Comparison of ENCODE assay signal across 8 cellular contexts in the genomic region with DNA sequence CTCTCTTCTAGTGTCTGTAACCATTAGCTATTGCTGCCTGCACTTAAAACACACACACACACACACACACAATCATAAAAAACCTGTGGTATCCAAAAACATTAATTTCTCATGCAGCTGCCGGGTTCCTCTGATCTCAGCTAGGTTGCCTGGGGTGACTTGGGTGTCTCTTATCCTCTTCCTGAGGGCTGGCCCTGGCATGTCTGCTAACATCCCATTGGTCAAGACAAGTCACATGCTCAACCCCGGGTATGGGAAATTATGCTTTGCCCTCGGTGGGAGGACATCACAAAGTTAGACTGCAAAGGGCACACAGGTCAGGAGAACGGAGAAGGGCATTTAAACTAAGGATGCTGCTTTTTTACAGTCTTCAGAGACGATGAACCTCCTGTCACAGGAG. TPM values are rescaled to one million over a fixed set of nuclear protein-coding genes. Genes with fewer than 3 reads are reported as not detected.
DNase-seq lines count a peak whose midpoint lies in the region; ATAC-seq, FAIRE-seq and TF ChIP-seq lines count a peak whose summit lies in the region.

No MANE protein-coding gene starts in this region.

- peaks cover 10% of the 10 kb centered on the region for H3K4me1 Mint-ChIP-seq in activated naive CD4-positive, alpha-beta T cell treated with anti-CD3 and anti-CD28 coated beads, Interleukin-2, amount 10 ng/mL, durations not matched to agents 7 days and 5 days
- H3K4me1 Mint-ChIP-seq in natural killer cell = peaks cover 5 to 22% of the 10 kb centered on the region in 2 donors

- TF ChIP-seq CTCF in A549 (IDR thresholded peaks at IDR 0.05) (no peak), GM10266 (IDR thresholded peaks at IDR 0.05; ENCODE audit: control insufficient read depth, insufficient read depth, low read depth, missing control alignments) (no peak), natural killer cell (IDR thresholded peaks at IDR 0.05) (no peak)

- peak overlapping the region; percentile 36 for H3K4me3 Mint-ChIP-seq in activated naive CD4-positive, alpha-beta T cell treated with anti-CD3 and anti-CD28 coated beads, Interleukin-2, amount 10 ng/mL, durations not matched to agents 7 days and 5 days
- peak overlapping the region; percentile 41 for H3K4me3 Mint-ChIP-seq in natural killer cell

- no peak overlapping the region for H3K4me3 ChIP-seq in A549

- TF ChIP-seq EP300 in A549 (IDR thresholded peaks at IDR 0.05) = no peak

- CTCF ChIA-PET in A549 (lab: Yijun Ruan, JAX) = interaction anchor here (0.9 to 9.3 kb wide), 5 partner anchors 10 to 257 kb away, joined by 3 to 167 read pairs (median 88); no protein-coding TSS in a partner anchor
- CTCF ChIA-PET in activated naive CD4-positive, alpha-beta T cell treated with anti-CD3 and anti-CD28 coated beads, Interleukin-2, amount 10 ng/mL, durations not matched to agents 7 days and 5 days (lab: Charles Lee) = interaction anchor here (1.0 to 1.4 kb wide), 4 partner anchors 68 to 283 kb away, joined by 3 to 5 read pairs (median 3); no protein-coding TSS in a partner anchor

- H3K27ac ChIP-seq in A549 = no peak overlapping the region

- TF ChIP-seq POLR2A in A549 (IDR thresholded peaks at IDR 0.05; ENCODE audit: low read length) = no peak

- peak overlapping the region; percentile 48; the same call in 2 of the 3 replicates for H3K4me2 ChIP-seq in A549

- 34% methylated on average over 5 of the region's 5 CpGs for WGBS in A549 (ENCODE audit: missing lambda C conversion rate)

- H3K9me3 Mint-ChIP-seq in activated naive CD4-positive, alpha-beta T cell treated with anti-CD3 and anti-CD28 coated beads, Interleukin-2, amount 10 ng/mL, durations not matched to agents 7 days and 5 days = peaks cover 4% of the 10 kb centered on the region
- H3K9me3 Mint-ChIP-seq in natural killer cell = no peaks in the 10 kb centered on the region

- intact Hi-C loops in natural killer cell (cut with micrococcal nuclease) (no loop called here), sciatic nerve (cut with DNase I) (loop anchor here (10.0 kb wide), 1 partner anchor 353 kb away; no protein-coding TSS in a partner anchor)

- no peaks in the 10 kb centered on the region for H3K4me1 ChIP-seq in A549

- no peak for FAIRE-seq in A549 (lab: Jason Lieb, UNC)

- POLR2A ChIA-PET in A549 (lab: Yijun Ruan, JAX) = no interaction called here

- H3K27me3 Mint-ChIP-seq in activated naive CD4-positive, alpha-beta T cell treated with anti-CD3 and anti-CD28 coated beads, Interleukin-2, amount 10 ng/mL, durations not matched to agents 7 days and 5 days = peaks cover 36% of the 10 kb centered on the region
- H3K27me3 Mint-ChIP-seq in natural killer cell (ENCODE audit: low read depth in 2 of 2) = peaks cover 0 to 4% of the 10 kb centered on the region in 2 donors

- ATAC-seq in A549 (peak in 1 of 2 experiments; percentile 52; a peak in 3 of 6 replicates), natural killer cell (no peak), HG02678 (IDR thresholded peaks at IDR 0.05; ENCODE audit: unreplicated experiment) (no peak), sciatic nerve (no peak)

- no peak for TF ChIP-seq RAD21 in A549 (conservative IDR thresholded peaks at IDR 0.05 in 1 of 2, IDR thresholded peaks at IDR 0.05 in 1 of 2)

- peak; percentile 66 to 86 for DNase-seq in A549 (ENCODE audit: low read depth in 1 of 2, low spot score in 1 of 2)
- peak; percentile 81 for DNase-seq in GM10266 (ENCODE audit: extremely low spot score)
- peak; percentile 74 for DNase-seq in NCI-H82 (lab: John Stamatoyannopoulos, UW)
- peak; percentile 63 for DNase-seq in activated naive CD4-positive, alpha-beta T cell treated with anti-CD3 and anti-CD28 coated beads, Interleukin-2, amount 10 ng/mL, durations not matched to agents 7 days and 5 days
- no peak for DNase-seq in natural killer cell
- no peak for DNase-seq in NCI-H1048 (lab: John Stamatoyannopoulos, UW)
- DNase-seq in sciatic nerve (ENCODE audit: low spot score) = no peak

- peaks cover 1% of the 10 kb centered on the region for H3K36me3 Mint-ChIP-seq in activated naive CD4-positive, alpha-beta T cell treated with anti-CD3 and anti-CD28 coated beads, Interleukin-2, amount 10 ng/mL, durations not matched to agents 7 days and 5 days
- H3K36me3 Mint-ChIP-seq in natural killer cell = no peaks in the 10 kb centered on the region

- peaks cover 14% of the 10 kb centered on the region; the same call in 2 of the 3 replicates for H3K9me3 ChIP-seq in A549

- no peak overlapping the region for H3K27ac Mint-ChIP-seq in activated naive CD4-positive, alpha-beta T cell treated with anti-CD3 and anti-CD28 coated beads, Interleukin-2, amount 10 ng/mL, durations not matched to agents 7 days and 5 days
- H3K27ac Mint-ChIP-seq in natural killer cell = no peak overlapping the region

TF ChIP-seq in A549, 52 proteins besides CTCF, POLR2A, EP300 and RAD21:
- TF ChIP-seq, protein P1, sequence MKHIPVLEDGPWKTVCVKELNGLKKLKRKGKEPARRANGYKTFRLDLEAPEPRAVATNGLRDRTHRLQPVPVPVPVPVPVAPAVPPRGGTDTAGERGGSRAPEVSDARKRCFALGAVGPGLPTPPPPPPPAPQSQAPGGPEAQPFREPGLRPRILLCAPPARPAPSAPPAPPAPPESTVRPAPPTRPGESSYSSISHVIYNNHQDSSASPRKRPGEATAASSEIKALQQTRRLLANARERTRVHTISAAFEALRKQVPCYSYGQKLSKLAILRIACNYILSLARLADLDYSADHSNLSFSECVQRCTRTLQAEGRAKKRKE (CRISPR knock-in tag; IDR thresholded peaks at IDR 0.05; ENCODE audit: low read depth) = no peak
- no peak for TF ChIP-seq GATA3 (IDR thresholded peaks at IDR 0.05; ENCODE audit: borderline replicate concordance)
- TF ChIP-seq MAFK (IDR thresholded peaks at IDR 0.05; ENCODE audit: partially characterized antibody) = no peak
- TF ChIP-seq, protein P2, sequence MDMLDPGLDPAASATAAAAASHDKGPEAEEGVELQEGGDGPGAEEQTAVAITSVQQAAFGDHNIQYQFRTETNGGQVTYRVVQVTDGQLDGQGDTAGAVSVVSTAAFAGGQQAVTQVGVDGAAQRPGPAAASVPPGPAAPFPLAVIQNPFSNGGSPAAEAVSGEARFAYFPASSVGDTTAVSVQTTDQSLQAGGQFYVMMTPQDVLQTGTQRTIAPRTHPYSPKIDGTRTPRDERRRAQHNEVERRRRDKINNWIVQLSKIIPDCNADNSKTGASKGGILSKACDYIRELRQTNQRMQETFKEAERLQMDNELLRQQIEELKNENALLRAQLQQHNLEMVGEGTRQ (IDR thresholded peaks at IDR 0.05) = peak; percentile 65
- TF ChIP-seq ESRRA (IDR thresholded peaks at IDR 0.05; ENCODE audit: borderline replicate concordance, low read length) = no peak

RNA-seq across cellular contexts. Expression of a gene that starts 55.7 kb away (rescaled TPM):
- polyA plus RNA-seq in A549 (2011; rRNA removed) = 0.37 and 0.52 TPM in 2 replicates
- polyA plus RNA-seq in A549 (2012; cell fraction: cytosol; rRNA removed) = 0.15 and 0.26 TPM in 2 replicates
- polyA plus RNA-seq in A549 (2012; cell fraction: nucleus; rRNA removed) = 0.43 and 0.53 TPM in 2 replicates
- 0.05 to 0.15 TPM (median 0.09 TPM) in 3 replicates for polyA plus RNA-seq in A549 (2017; fragmentation: RNase III; extraction: RNeasy Plus Mini Kit Qiagen cat#74134 plus additional on column Dnase treatment)
- 0.88 and 1.2 TPM in 2 replicates for polyA minus RNA-seq in A549 (2011; rRNA and poly(A)+ RNA removed)
- total RNA-seq in natural killer cell = not detected
- total RNA-seq in sciatic nerve = 1.3 TPM

Comparison
In these comparisons a context has a peak if more than half of its experiments do, and no peak if none do; other contexts are left out.
1. DNase-seq: peak in A549 (2 of 2), GM10266 (single experiment), NCI-H82 (single experiment) and activated naive CD4-positive, alpha-beta T cell treated with anti-CD3 and anti-CD28 coated beads, Interleukin-2, amount 10 ng/mL, durations not matched to agents 7 days and 5 days (single experiment); none in natural killer cell (single experiment), NCI-H1048 (single experiment) and sciatic nerve (single experiment).